Comparison of ENCODE assay signal across 8 cellular contexts in genomic region chr19:39834287-39834841, GRCh38. TPM values are rescaled to one million over a fixed set of nuclear protein-coding genes. Genes with fewer than 3 reads are reported as not detected.
DNase-seq lines count a peak whose midpoint lies in the region; ATAC-seq, FAIRE-seq and TF ChIP-seq lines count a peak whose summit lies in the region.

No MANE protein-coding gene starts in this region.

- H3K9ac ChIP-seq in OCI-LY3 (ENCODE audit: low read length) (no peak overlapping the region), endothelial cell of umbilical vein (replicated peaks; ENCODE audit: extremely low read depth, insufficient read depth, low read length) (no peak overlapping the region)

- no peak for TF ChIP-seq POLR2A in endothelial cell of umbilical vein (IDR thresholded peaks at IDR 0.05; ENCODE audit: low read depth, low read length)

- BruUV-seq in endothelial cell of umbilical vein (replicated peaks; lab: Mats Ljungman, UMichigan): no TSS peak

- CTCF ChIA-PET in endothelial cell of umbilical vein (lab: Charles Lee): interaction anchor here (0.6 to 2.1 kb wide), 7 partner anchors 9 to 136 kb away, joined by 3 to 31 read pairs (median 6); partner anchors contain the start of genes FBL and PSMC4

- H3K79me2 ChIP-seq in OCI-LY3 (ENCODE audit: low read length): peaks cover 31% of the 10 kb centered on the region
- peaks cover 11% of the 10 kb centered on the region for H3K79me2 ChIP-seq in endothelial cell of umbilical vein (ENCODE audit: control insufficient read depth, insufficient read depth, low read length)

- TF ChIP-seq CTCF in GM12875 (IDR thresholded peaks at IDR 0.05; ENCODE audit: borderline replicate concordance, insufficient read depth, low read depth, low read length) (no peak), OCI-LY3 (IDR thresholded peaks at IDR 0.05; ENCODE audit: low read depth, low read length) (no peak), endothelial cell of umbilical vein (IDR thresholded peaks at IDR 0.05; ENCODE audit: extremely low read depth in 1 of 2, insufficient read depth in 1 of 2, low read depth in 1 of 2, low read length in 2 of 2) (no peak), pancreas (IDR thresholded peaks at IDR 0.05) (no peak)

- H3K4me2 ChIP-seq in OCI-LY3 (ENCODE audit: low read length): peak overlapping the region; percentile 77
- peak overlapping the region; percentile 1 for H3K4me2 ChIP-seq in endothelial cell of umbilical vein (ENCODE audit: insufficient read depth, low read length)

- H3K9me1 ChIP-seq in endothelial cell of umbilical vein (replicated peaks; ENCODE audit: control insufficient read depth, extremely low read depth, insufficient read depth, low read length): no peaks in the 10 kb centered on the region

- intact Hi-C loops in endothelial cell of umbilical vein (cut with micrococcal nuclease): loop anchor here (5.0 kb wide), 1 partner anchor 593 kb away; the partner anchor contains the start of gene SERTAD1
- intact Hi-C loops in pancreas (cut with DNase I): no loop called here

- peak overlapping the region; percentile 27 for H3K4me3 ChIP-seq in GM12875 (ENCODE audit: low read depth, low read length)
- peak overlapping the region; percentile 85 for H3K4me3 ChIP-seq in OCI-LY3 (ENCODE audit: low read length)
- no peak overlapping the region for H3K4me3 ChIP-seq in endothelial cell of umbilical vein (replicated peaks in 1 of 3; ENCODE audit: insufficient read depth in 1 of 3, low read depth in 1 of 3, low read length in 3 of 3)
- H3K4me3 ChIP-seq in pancreas: peak overlapping the region in 2 of 4 donors; percentile 96 to 98

- 42 to 44% methylated on average over 19 of the region's 19 CpGs for WGBS in pancreas, 2 donors

- POLR2A ChIA-PET in endothelial cell of umbilical vein (lab: Charles Lee): interaction anchor here (1.2 to 1.6 kb wide), 3 partner anchors 8 to 12 kb away, joined by 3 to 6 read pairs (median 4); partner anchors contain the start of gene FBL

- peak; percentile 4 for FAIRE-seq in endothelial cell of umbilical vein (lab: Jason Lieb, UNC)
- no peak for FAIRE-seq in pancreas (lab: Jason Lieb, UNC)

- no peaks in the 10 kb centered on the region; the same call in 1 of the 2 replicates for H4K20me1 ChIP-seq in OCI-LY3 (ENCODE audit: insufficient read depth, low read length)
- no peaks in the 10 kb centered on the region for H4K20me1 ChIP-seq in endothelial cell of umbilical vein (replicated peaks; ENCODE audit: control insufficient read depth, extremely low read depth, insufficient read depth, low read length)

- H2AFZ ChIP-seq in OCI-LY3 (ENCODE audit: low read depth, low read length) (peak overlapping the region; percentile 22; the same call in 1 of the 2 replicates), endothelial cell of umbilical vein (ENCODE audit: low read depth, low read length) (peak overlapping the region; percentile 33)

- H3K4me1 ChIP-seq in OCI-LY3 (ENCODE audit: low read length) (peaks cover 6% of the 10 kb centered on the region), endothelial cell of umbilical vein (ENCODE audit: control insufficient read depth, extremely low read depth, insufficient read depth, low read length) (peaks cover 8% of the 10 kb centered on the region), pancreas (peaks cover 9 to 14% (median 10%) of the 10 kb centered on the region in 3 donors)

- H3K27me3 ChIP-seq in OCI-LY3 (ENCODE audit: low read depth, low read length) (no peaks in the 10 kb centered on the region), endothelial cell of umbilical vein (ENCODE audit: control insufficient read depth in 2 of 2, insufficient read depth in 2 of 2, low read length in 2 of 2) (no peaks in the 10 kb centered on the region), pancreas (no peaks in the 10 kb centered on the region)

- DNase-seq in endothelial cell of umbilical vein (ENCODE audit: low read depth, low spot score) (no peak), pancreas (no peak), AG08396 (ENCODE audit: low spot score) (no peak), DMS79 (lab: John Stamatoyannopoulos, UW) (no peak), HuH-7.5 (ENCODE audit: low spot score) (no peak), NK-92 (lab: John Stamatoyannopoulos, UW; ENCODE audit: unreplicated experiment) (no peak)

- peaks cover 79% of the 10 kb centered on the region for H3K36me3 ChIP-seq in OCI-LY3 (replicated peaks; ENCODE audit: low read depth, low read length)
- H3K36me3 ChIP-seq in endothelial cell of umbilical vein (ENCODE audit: control insufficient read depth in 2 of 2, extremely low read depth in 1 of 2, insufficient read depth in 2 of 2, low read length in 2 of 2): peaks cover 4 to 38% of the 10 kb centered on the region in 2 experiments
- peaks cover 4 to 56% (median 45%) of the 10 kb centered on the region in 3 donors for H3K36me3 ChIP-seq in pancreas

- dilution Hi-C loops in endothelial cell of umbilical vein (cut with MboI; ENCODE audit: extremely low pct_ligation_motif_present, low sequenced_read_pairs): no loop called here

- H3K27ac ChIP-seq in OCI-LY3 (ENCODE audit: low read length): no peak overlapping the region
- H3K27ac ChIP-seq in endothelial cell of umbilical vein (ENCODE audit: insufficient read depth, low read depth, low read length): no peak overlapping the region
- peak overlapping the region; percentile 28 to 79 (median 54) for H3K27ac ChIP-seq in pancreas

- H3K9me3 ChIP-seq in OCI-LY3 (ENCODE audit: insufficient read depth, low read length) (no peaks in the 10 kb centered on the region), endothelial cell of umbilical vein (replicated peaks; ENCODE audit: control insufficient read depth, insufficient read depth, low read length) (no peaks in the 10 kb centered on the region), pancreas (no peaks in the 10 kb centered on the region)

- ATAC-seq in pancreas: no peak

TF ChIP-seq in endothelial cell of umbilical vein, 7 proteins besides CTCF, POLR2A, EP300 and RAD21:
- TF ChIP-seq, protein P1, sequence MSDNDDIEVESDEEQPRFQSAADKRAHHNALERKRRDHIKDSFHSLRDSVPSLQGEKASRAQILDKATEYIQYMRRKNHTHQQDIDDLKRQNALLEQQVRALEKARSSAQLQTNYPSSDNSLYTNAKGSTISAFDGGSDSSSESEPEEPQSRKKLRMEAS (IDR thresholded peaks at IDR 0.05; ENCODE audit: insufficient read depth, insufficient read length): no peak
- TF ChIP-seq EZH2 (IDR thresholded peaks at IDR 0.05; ENCODE audit: borderline replicate concordance, low read depth, low read length, severe bottlenecking) (no peak), GATA2 (IDR thresholded peaks at IDR 0.05; ENCODE audit: insufficient read depth, insufficient read length, low read depth, low read length) (no peak), FOS (IDR thresholded peaks at IDR 0.05; ENCODE audit: borderline replicate concordance, insufficient read depth, low read length) (no peak), JUN (IDR thresholded peaks at IDR 0.05; ENCODE audit: borderline replicate concordance, insufficient read depth, insufficient read length, low read depth) (no peak), POLR2AphosphoS5 (IDR thresholded peaks at IDR 0.05; ENCODE audit: insufficient read depth, low read depth, low read length) (no peak), MYC (IDR thresholded peaks at IDR 0.05; ENCODE audit: low read depth, low read length) (no peak)
TF ChIP-seq in endothelial cell of umbilical vein: peak in this region for 0.

RNA-seq across cellular contexts. Expression of gene DYRK1B, which starts 0.4 kb away (rescaled TPM):
- total RNA-seq in endothelial cell of umbilical vein (26.8 and 30.8 TPM in 2 replicates), pancreas (10 to 100 TPM in 1 of 6 donors, 1 to 10 TPM in 5; 6.2 to 14.1 (median 7.5) TPM)
- polyA plus RNA-seq in endothelial cell of umbilical vein (17.7 and 19.0 TPM in 2 replicates), pancreas (10 to 100 TPM; 12.8 to 20.6 TPM)
- 11.3 and 15.3 TPM in 2 replicates for polyA plus RNA-seq in endothelial cell of umbilical vein (2011; cell fraction: cytosol; rRNA removed)
- polyA plus RNA-seq in endothelial cell of umbilical vein (2011; cell fraction: nucleus; rRNA removed): 25.0 and 37.0 TPM in 2 replicates
- polyA plus RNA-seq in endothelial cell of umbilical vein (2012): 17.8 and 24.6 TPM in 2 replicates
- polyA minus RNA-seq in endothelial cell of umbilical vein: 21.3 and 26.4 TPM in 2 replicates
- polyA minus RNA-seq in endothelial cell of umbilical vein (2011; cell fraction: cytosol; rRNA and poly(A)+ RNA removed): 8.2 TPM
- polyA minus RNA-seq in endothelial cell of umbilical vein (2011; cell fraction: nucleus; rRNA and poly(A)+ RNA removed): 20.1 and 30.0 TPM in 2 replicates

RNA-seq across cellular contexts. Expression of gene FBL, which starts 11.8 kb away (rescaled TPM):
- 271 and 277 TPM in 2 replicates for total RNA-seq in endothelial cell of umbilical vein
- polyA plus RNA-seq in endothelial cell of umbilical vein: 407 and 473 TPM in 2 replicates
- 479 and 595 TPM in 2 replicates for polyA plus RNA-seq in endothelial cell of umbilical vein (2011; cell fraction: cytosol; rRNA removed)
- polyA plus RNA-seq in endothelial cell of umbilical vein (2011; cell fraction: nucleus; rRNA removed): 179 and 219 TPM in 2 replicates
- polyA plus RNA-seq in endothelial cell of umbilical vein (2012): 315 and 347 TPM in 2 replicates
- 390 and 441 TPM in 2 replicates for polyA minus RNA-seq in endothelial cell of umbilical vein
- polyA minus RNA-seq in endothelial cell of umbilical vein (2011; cell fraction: cytosol; rRNA and poly(A)+ RNA removed): 218 TPM
- 32.2 and 33.4 TPM in 2 replicates for polyA minus RNA-seq in endothelial cell of umbilical vein (2011; cell fraction: nucleus; rRNA and poly(A)+ RNA removed)
- 100 to 1,000 TPM in 5 of 6 donors, 10 to 100 TPM in 1; 86.4 to 166 (median 109) TPM for total RNA-seq in pancreas
- 100 to 1,000 TPM in 1 of 2 donors, 10 to 100 TPM in 1; 96.4 to 131 TPM for polyA plus RNA-seq in pancreas

RNA-seq across cellular contexts. Expression of gene LEUTX, which starts 55.7 kb away (rescaled TPM):
- total RNA-seq in endothelial cell of umbilical vein (not detected in 2 replicates), pancreas (not detected)
- polyA plus RNA-seq in endothelial cell of umbilical vein (not detected in 2 replicates), pancreas (not detected)
- polyA plus RNA-seq in endothelial cell of umbilical vein (2011; cell fraction: cytosol; rRNA removed): not detected in 2 replicates
- polyA plus RNA-seq in endothelial cell of umbilical vein (2011; cell fraction: nucleus; rRNA removed): not detected in 2 replicates
- polyA plus RNA-seq in endothelial cell of umbilical vein (2012): not detected in 2 replicates
- polyA minus RNA-seq in endothelial cell of umbilical vein: not detected in 2 replicates
- not detected for polyA minus RNA-seq in endothelial cell of umbilical vein (2011; cell fraction: cytosol; rRNA and poly(A)+ RNA removed)
- not detected in 2 replicates for polyA minus RNA-seq in endothelial cell of umbilical vein (2011; cell fraction: nucleus; rRNA and poly(A)+ RNA removed)

Comparison
In these comparisons a context has a peak if more than half of its experiments do, and no peak if none do; other contexts are left out.
1. H3K4me3 ChIP-seq: peak in GM12875 (single experiment) and OCI-LY3 (single experiment); none in endothelial cell of umbilical vein (0 of 3).
2. H3K27ac ChIP-seq: peak in pancreas (4 of 4); none in OCI-LY3 (single experiment) and endothelial cell of umbilical vein (single experiment).